1 cellular context compared by ENCODE assay signal in genomic region chr1:1418464-1419362, GRCh38.
TF ChIP-seq lines count a peak whose summit lies in the region.

No MANE protein-coding gene starts in this region.

TF ChIP-seq in GM12878, 131 proteins besides CTCF, POLR2A, EP300 and RAD21:
- TF ChIP-seq, protein P1, sequence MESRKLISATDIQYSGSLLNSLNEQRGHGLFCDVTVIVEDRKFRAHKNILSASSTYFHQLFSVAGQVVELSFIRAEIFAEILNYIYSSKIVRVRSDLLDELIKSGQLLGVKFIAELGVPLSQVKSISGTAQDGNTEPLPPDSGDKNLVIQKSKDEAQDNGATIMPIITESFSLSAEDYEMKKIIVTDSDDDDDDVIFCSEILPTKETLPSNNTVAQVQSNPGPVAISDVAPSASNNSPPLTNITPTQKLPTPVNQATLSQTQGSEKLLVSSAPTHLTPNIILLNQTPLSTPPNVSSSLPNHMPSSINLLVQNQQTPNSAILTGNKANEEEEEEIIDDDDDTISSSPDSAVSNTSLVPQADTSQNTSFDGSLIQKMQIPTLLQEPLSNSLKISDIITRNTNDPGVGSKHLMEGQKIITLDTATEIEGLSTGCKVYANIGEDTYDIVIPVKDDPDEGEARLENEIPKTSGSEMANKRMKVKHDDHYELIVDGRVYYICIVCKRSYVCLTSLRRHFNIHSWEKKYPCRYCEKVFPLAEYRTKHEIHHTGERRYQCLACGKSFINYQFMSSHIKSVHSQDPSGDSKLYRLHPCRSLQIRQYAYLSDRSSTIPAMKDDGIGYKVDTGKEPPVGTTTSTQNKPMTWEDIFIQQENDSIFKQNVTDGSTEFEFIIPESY (IDR thresholded peaks at IDR 0.05), result no peak
- TF ChIP-seq SUZ12 (IDR thresholded peaks at IDR 0.05; ENCODE audit: unreplicated experiment) (no peak), LARP7 (IDR thresholded peaks at IDR 0.05) (0 out of 2 replicates have a peak, but pooled peaks have one; percentile 22), ZNF687 (IDR thresholded peaks at IDR 0.05) (peak; percentile 89), MEF2B (IDR thresholded peaks at IDR 0.05; ENCODE audit: partially characterized antibody, poor library complexity, severe bottlenecking) (no peak), SIN3A (IDR thresholded peaks at IDR 0.05; ENCODE audit: low read depth, low read length) (no peak), SMAD5 (IDR thresholded peaks at IDR 0.05; ENCODE audit: low read depth) (no peak), ASH2L (IDR thresholded peaks at IDR 0.05; ENCODE audit: borderline replicate concordance, low read depth) (no peak), BCL3 (IDR thresholded peaks at IDR 0.05; ENCODE audit: borderline replicate concordance, insufficient read depth, low read depth, low read length, poor library complexity, severe bottlenecking) (no peak), ZBED1 (IDR thresholded peaks at IDR 0.05; ENCODE audit: borderline replicate concordance) (no peak), MLLT1 (IDR thresholded peaks at IDR 0.05) (peak; percentile 52; the same call in 1 of the 2 replicates), BCL11A (IDR thresholded peaks at IDR 0.05; ENCODE audit: low read depth, low read length) (no peak), HDGF (IDR thresholded peaks at IDR 0.05) (no peak), HCFC1 (IDR thresholded peaks at IDR 0.05; ENCODE audit: low read length) (no peak), ZNF217 (IDR thresholded peaks at IDR 0.05) (no peak), KDM1A (IDR thresholded peaks at IDR 0.05; ENCODE audit: borderline replicate concordance) (no peak), BACH1 (IDR thresholded peaks at IDR 0.05; ENCODE audit: borderline replicate concordance) (no peak), YY1 (IDR thresholded peaks at IDR 0.05; ENCODE audit: low read depth, low read length) (no peak), KAT2A (conservative IDR thresholded peaks at IDR 0.05; ENCODE audit: control insufficient read depth, low read depth, low read length) (no peak), NR2F1 (conservative IDR thresholded peaks at IDR 0.05) (no peak), MYC (IDR thresholded peaks at IDR 0.05; ENCODE audit: insufficient read depth, insufficient read length, insufficient replicate concordance, low read length, severe bottlenecking) (no peak), MYB (IDR thresholded peaks at IDR 0.05; ENCODE audit: borderline replicate concordance, low read depth, low read length) (no peak), HSF1 (IDR thresholded peaks at IDR 0.05; ENCODE audit: low read depth, low read length) (no peak), SPI1 (IDR thresholded peaks at IDR 0.05; ENCODE audit: borderline replicate concordance, insufficient read depth, low read depth, low read length) (no peak), EED (IDR thresholded peaks at IDR 0.05; ENCODE audit: low read depth) (no peak)
- TF ChIP-seq, protein P2, sequence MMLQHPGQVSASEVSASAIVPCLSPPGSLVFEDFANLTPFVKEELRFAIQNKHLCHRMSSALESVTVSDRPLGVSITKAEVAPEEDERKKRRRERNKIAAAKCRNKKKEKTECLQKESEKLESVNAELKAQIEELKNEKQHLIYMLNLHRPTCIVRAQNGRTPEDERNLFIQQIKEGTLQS (IDR thresholded peaks at IDR 0.05; ENCODE audit: borderline replicate concordance, extremely low read depth, low read depth, low read length), result no peak
